ENCODE assay signal across 22 cellular contexts in the genomic region with DNA sequence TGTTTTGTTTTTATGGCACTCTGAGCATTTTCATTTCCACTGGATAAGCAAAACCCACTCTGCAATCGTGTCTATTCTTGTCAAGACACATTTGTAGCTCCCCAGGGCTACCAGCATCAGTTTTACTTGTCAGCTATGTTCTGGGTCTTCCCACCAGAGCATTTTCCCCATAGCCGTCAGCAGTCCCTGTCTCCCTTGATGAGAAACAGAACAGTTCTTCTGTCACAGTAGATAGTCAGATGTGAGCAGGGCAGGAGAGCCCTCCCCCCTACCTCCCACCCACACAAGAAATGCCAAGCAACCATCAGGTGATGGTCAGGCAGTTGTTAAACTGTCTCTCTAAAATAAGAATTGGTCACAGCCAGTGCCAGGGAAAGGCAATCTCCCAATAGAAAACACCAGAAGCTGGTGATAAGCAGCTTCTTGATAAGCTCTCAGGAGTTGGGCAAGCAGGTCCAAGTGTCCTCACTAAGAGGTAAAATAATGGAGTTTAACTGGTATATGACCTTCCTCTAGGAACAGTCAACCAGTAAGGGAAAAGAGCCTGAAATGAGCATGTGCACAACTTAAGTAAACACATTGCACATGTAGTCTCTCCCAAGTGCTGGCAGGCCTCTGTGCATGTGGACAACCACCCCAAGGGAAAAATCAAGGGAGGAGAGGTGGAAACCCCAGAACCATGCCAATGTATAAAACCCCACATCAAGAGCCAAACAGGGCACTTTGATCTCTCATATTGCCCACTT.
DNase-seq lines count a peak whose midpoint lies in the region; ATAC-seq and TF ChIP-seq lines count a peak whose summit lies in the region.
"Had no signal": no experiment of that assay in that cellular context is flagged by ENCODE, and none has a peak within 500 bp of the region (broad histone marks: within the 10 kb centered on the region; RNA-seq: fewer than 3 reads in every experiment).

No MANE protein-coding gene starts in this region.

- CTCF ChIA-PET in activated CD8-positive, alpha-beta T cell treated with anti-CD3 and anti-CD28 coated beads for 36 hours (lab: Charles Lee) = interaction anchor here (1.1 to 1.3 kb wide), 2 partner anchors 10 to 61 kb away, joined by 3 read pairs; no protein-coding TSS in a partner anchor
- CTCF ChIA-PET in A673 (lab: Charles Lee) = no interaction called here

- no peak overlapping the region for H3K27ac Mint-ChIP-seq in activated CD8-positive, alpha-beta T cell treated with anti-CD3 and anti-CD28 coated beads for 36 hours
- H3K27ac Mint-ChIP-seq: activated T-cell treated with anti-CD3 and anti-CD28 coated beads, Interleukin-2, amount 50 U/mL, for 72 hours; GM23338; immature natural killer cell had no signal

- intact Hi-C loops in activated CD8-positive, alpha-beta T cell treated with anti-CD3 and anti-CD28 coated beads for 36 hours (cut with micrococcal nuclease) = no loop called here
- intact Hi-C loops in A673 (cut with micrococcal nuclease; ENCODE audit: unreplicated experiment) = no loop called here

- H3K4me3 ChIP-seq in BLaER1 treated with 17β-estradiol and CSF1 and Interleukin-3, amounts not matched to agents 10 nM and 100 nM = no peak overlapping the region
- no peak overlapping the region for H3K4me3 ChIP-seq in A673 (ENCODE audit: low read depth, low read length, poor library complexity, severe bottlenecking)
- H3K4me3 ChIP-seq: gastroesophageal sphincter, GM23338, uterus had no signal

- H3K27me3 Mint-ChIP-seq in activated CD8-positive, alpha-beta T cell treated with anti-CD3 and anti-CD28 coated beads for 36 hours = peaks cover 14% of the 10 kb centered on the region

- DNase-seq in SW480 (ENCODE audit: low spot score) = peak; percentile 48
- DNase-seq in activated CD8-positive, alpha-beta memory T cell treated with anti-CD3 and anti-CD28 coated beads, Interleukin-2, amount 50 U/mL, for 48 hours = no peak
- DNase-seq in activated CD8-positive, alpha-beta T cell treated with anti-CD3 and anti-CD28 coated beads for 36 hours = no peak
- DNase-seq in A673 (ENCODE audit: low spot score) = no peak
- DNase-seq: ACHN; activated CD4-positive, alpha-beta T cell treated with anti-CD3 and anti-CD28 coated beads for 48 hours; activated T-cell treated with anti-CD3 and anti-CD28 coated beads, Interleukin-2, amount 50 U/mL, for 72 hours; cerebellar nuclear complex; COR-L47; immature natural killer cell; midbrain; NCI-H1930; NCI-H774; RPMI8226; stimulated activated naive CD4-positive, alpha-beta T cell treated with Interleukin-2 at 50 U/mL for 16 hours; uterus had no signal

- no peak overlapping the region for H3K4me3 Mint-ChIP-seq in activated CD8-positive, alpha-beta T cell treated with anti-CD3 and anti-CD28 coated beads for 36 hours
- H3K4me3 Mint-ChIP-seq: activated T-cell treated with anti-CD3 and anti-CD28 coated beads, Interleukin-2, amount 50 U/mL, for 72 hours; GM23338; immature natural killer cell had no signal

- peaks cover 0 to 30% (median 6%) of the 10 kb centered on the region in 11 experiments; a peak in 9 of 22 replicates for H3K36me3 ChIP-seq in BLaER1 treated with 17β-estradiol and CSF1 and Interleukin-3, amounts not matched to agents 10 nM and 100 nM
- no peaks in the 10 kb centered on the region for H3K36me3 ChIP-seq in A673 (ENCODE audit: insufficient read depth, low read length, poor library complexity, severe bottlenecking)
- H3K36me3 ChIP-seq: gastroesophageal sphincter, uterus had no signal

- no peaks in the 10 kb centered on the region for H4K20me1 ChIP-seq in BLaER1 treated with 17β-estradiol and CSF1 and Interleukin-3, amounts not matched to agents 10 nM and 100 nM

- BruUV-seq in A673 (replicated peaks; lab: Mats Ljungman, UMichigan) = no TSS peak

- ATAC-seq in GM19035 (IDR thresholded peaks at IDR 0.05; ENCODE audit: unreplicated experiment) (peak; percentile 32), HG02884 (IDR thresholded peaks at IDR 0.05; ENCODE audit: unreplicated experiment) (peak; percentile 42), GM21423 (IDR thresholded peaks at IDR 0.05; ENCODE audit: unreplicated experiment) (no peak)
- no peak for ATAC-seq in activated CD8-positive, alpha-beta T cell treated with anti-CD3 and anti-CD28 coated beads for 36 hours
- ATAC-seq: activated T-cell treated with anti-CD3 and anti-CD28 coated beads, Interleukin-2, amount 50 U/mL, for 72 hours; gastroesophageal sphincter; GM23338 had no signal

- peak overlapping the region in 7 of 11 experiments; percentile 10 to 59 (median 36); a peak in 9 of 22 replicates for H3K27ac ChIP-seq in BLaER1 treated with 17β-estradiol and CSF1 and Interleukin-3, amounts not matched to agents 10 nM and 100 nM
- H3K27ac ChIP-seq in A673 (ENCODE audit: low read depth, low read length, poor library complexity, severe bottlenecking) = no peak overlapping the region
- H3K27ac ChIP-seq: gastroesophageal sphincter had no signal

- peaks cover 0 to 42% (median 15%) of the 10 kb centered on the region in 11 experiments; a peak in 14 of 22 replicates for H3K9me3 ChIP-seq in BLaER1 treated with 17β-estradiol and CSF1 and Interleukin-3, amounts not matched to agents 10 nM and 100 nM (replicated peaks in 1 of 11)
- no peaks in the 10 kb centered on the region for H3K9me3 ChIP-seq in A673 (ENCODE audit: low read depth, low read length, poor library complexity, severe bottlenecking)
- H3K9me3 ChIP-seq: gastroesophageal sphincter, uterus had no signal

- peaks cover 1% of the 10 kb centered on the region for H3K4me1 Mint-ChIP-seq in activated CD8-positive, alpha-beta T cell treated with anti-CD3 and anti-CD28 coated beads for 36 hours (ENCODE audit: low read depth)
- H3K4me1 Mint-ChIP-seq: immature natural killer cell had no signal

- no peaks in the 10 kb centered on the region for H3K36me3 Mint-ChIP-seq in activated CD8-positive, alpha-beta T cell treated with anti-CD3 and anti-CD28 coated beads for 36 hours (ENCODE audit: low read depth)

- no peaks in the 10 kb centered on the region for H3K27me3 ChIP-seq in BLaER1 treated with 17β-estradiol and CSF1 and Interleukin-3, amounts not matched to agents 10 nM and 100 nM
- H3K27me3 ChIP-seq in A673 (replicated peaks; ENCODE audit: insufficient read depth, low read depth, low read length, poor library complexity) = no peaks in the 10 kb centered on the region
- H3K27me3 ChIP-seq: gastroesophageal sphincter, uterus had no signal

- TF ChIP-seq CTCF in activated CD8-positive, alpha-beta T cell treated with anti-CD3 and anti-CD28 coated beads for 36 hours (IDR thresholded peaks at IDR 0.05) = no peak
- no peak for TF ChIP-seq CTCF in A673 (conservative IDR thresholded peaks at IDR 0.05; ENCODE audit: low read depth, low read length)

- H3K4me2 ChIP-seq in BLaER1 treated with 17β-estradiol and CSF1 and Interleukin-3, amounts not matched to agents 10 nM and 100 nM = peak overlapping the region in 10 of 11 experiments; percentile 31 to 61 (median 44); a peak in 19 of 22 replicates
- H3K4me2 ChIP-seq: GM23338 had no signal

- H3K9me3 Mint-ChIP-seq in activated CD8-positive, alpha-beta T cell treated with anti-CD3 and anti-CD28 coated beads for 36 hours = no peaks in the 10 kb centered on the region
- H3K9me3 Mint-ChIP-seq: GM23338, immature natural killer cell had no signal

- H3K4me1 ChIP-seq in BLaER1 treated with 17β-estradiol and CSF1 and Interleukin-3, amounts not matched to agents 10 nM and 100 nM = peaks cover 10 to 56% (median 52%) of the 10 kb centered on the region in 10 experiments
- H3K4me1 ChIP-seq in A673 (ENCODE audit: insufficient read depth, low read length, poor library complexity, severe bottlenecking) = no peaks in the 10 kb centered on the region
- H3K4me1 ChIP-seq: uterus had no signal

- 0 out of 22 replicates have a peak overlapping the region, but pooled peaks of 1 of the 11 experiments have one; percentile 11 for H3K9ac ChIP-seq in BLaER1 treated with 17β-estradiol and CSF1 and Interleukin-3, amounts not matched to agents 10 nM and 100 nM

- POLR2A ChIA-PET in activated CD8-positive, alpha-beta T cell treated with anti-CD3 and anti-CD28 coated beads for 36 hours (lab: Charles Lee) = no interaction called here
- POLR2A ChIA-PET in A673 (lab: Charles Lee; ENCODE audit: low non-redundant PET) = no interaction called here

Comparison
In these comparisons a context has a peak if more than half of its experiments do, and no peak if none do; other contexts are left out.
1. ATAC-seq: peak in GM19035 (single experiment) and HG02884 (single experiment); none in activated CD8-positive, alpha-beta T cell treated with anti-CD3 and anti-CD28 coated beads for 36 hours (single experiment) and GM21423 (single experiment).